Comparison of ENCODE assay signal across 8 cellular contexts in genomic region chr17:75632863-75633483, GRCh38. TPM values are rescaled to one million over a fixed set of nuclear protein-coding genes. Genes with fewer than 3 reads are reported as not detected.
DNase-seq lines count a peak whose midpoint lies in the region; ATAC-seq and TF ChIP-seq lines count a peak whose summit lies in the region.

A gene with protein sequence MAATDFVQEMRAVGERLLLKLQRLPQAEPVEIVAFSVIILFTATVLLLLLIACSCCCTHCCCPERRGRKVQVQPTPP (plus strand): TSS chr17:75633434. CDS start chr17:75640202, 6,768 bp downstream.

- DNase-seq in ELR (ENCODE audit: low read depth) (peak; percentile 85), SJCRH30 (peak; percentile 95 to 96), foreskin fibroblast (peak; percentile 84 to 95), neural progenitor cell (ENCODE audit: low spot score) (peak; percentile 91)
- DNase-seq in activated gamma-delta T cell treated with anti-CD3 and anti-CD28 coated beads, Interleukin-2, amount 50 U/mL, for 16 hours (ENCODE audit: low read depth) = peak; percentile 77
- peak; percentile 71 for DNase-seq in stimulated activated naive CD4-positive, alpha-beta T cell treated with Interleukin-2 at 50 U/mL for 16 hours (lab: John Stamatoyannopoulos, UW)

- peaks cover 17% of the 10 kb centered on the region for H3K4me1 ChIP-seq in HUES48 (ENCODE audit: control insufficient read depth, insufficient read depth, low read length)
- peaks cover 12% of the 10 kb centered on the region for H3K4me1 ChIP-seq in SJCRH30
- H3K4me1 ChIP-seq in neural progenitor cell = peaks cover 25% of the 10 kb centered on the region

- no peak within 1 kb of the TSS for H2AFZ ChIP-seq in neural progenitor cell (replicated peaks)

- no peaks in the 10 kb centered on the region for H3K36me3 ChIP-seq in HUES48 (ENCODE audit: control insufficient read depth, insufficient read depth, low read length)
- no peaks in the 10 kb centered on the region for H3K36me3 ChIP-seq in SJCRH30
- H3K36me3 ChIP-seq in neural progenitor cell = no peaks in the 10 kb centered on the region

- H4K20me1 ChIP-seq in neural progenitor cell (ENCODE audit: low read depth) = peaks cover 55% of the 10 kb centered on the region

- no peak for ATAC-seq in GM18870 (IDR thresholded peaks at IDR 0.05; ENCODE audit: unreplicated experiment)

- peak within 1 kb of the TSS; percentile 92 for H3K27ac Mint-ChIP-seq in neural progenitor cell

- H3K4me1 Mint-ChIP-seq in neural progenitor cell = peaks cover 42% of the 10 kb centered on the region

- TF ChIP-seq CTCF in foreskin fibroblast (IDR thresholded peaks at IDR 0.05; ENCODE audit: low read depth, low read length) = peak; percentile 97
- peak; percentile 98 for TF ChIP-seq CTCF in neural progenitor cell (IDR thresholded peaks at IDR 0.05)

- H3K4me3 ChIP-seq in HUES48 (ENCODE audit: low read depth, low read length) (no peak within 1 kb of the TSS), SJCRH30 (peak within 1 kb of the TSS; percentile 18), foreskin fibroblast (ENCODE audit: low read depth in 1 of 2, low read length in 2 of 2) (no peak within 1 kb of the TSS), neural progenitor cell (peak within 1 kb of the TSS; percentile 38)

- peak within 1 kb of the TSS; percentile 75 for H3K4me2 ChIP-seq in neural progenitor cell

- H3K36me3 Mint-ChIP-seq in neural progenitor cell = no peaks in the 10 kb centered on the region

- H3K9ac ChIP-seq in HUES48 (ENCODE audit: low read depth, low read length) (no peak within 1 kb of the TSS), neural progenitor cell (no peak within 1 kb of the TSS)

- H3K9me3 ChIP-seq in HUES48 (ENCODE audit: control insufficient read depth, insufficient read depth, low read length) (no peaks in the 10 kb centered on the region), SJCRH30 (replicated peaks) (no peaks in the 10 kb centered on the region), neural progenitor cell (ENCODE audit: low read depth) (no peaks in the 10 kb centered on the region)

- H3K9me3 Mint-ChIP-seq in neural progenitor cell = no peaks in the 10 kb centered on the region

- peaks cover 14% of the 10 kb centered on the region for H3K27me3 Mint-ChIP-seq in neural progenitor cell (ENCODE audit: insufficient read depth, low read depth)

- peak within 1 kb of the TSS; percentile 80 for H3K4me3 Mint-ChIP-seq in neural progenitor cell

- H3K27me3 ChIP-seq in HUES48 (ENCODE audit: control insufficient read depth, insufficient read depth, low read length) = no peaks in the 10 kb centered on the region
- H3K27me3 ChIP-seq in SJCRH30 = no peaks in the 10 kb centered on the region
- H3K27me3 ChIP-seq in neural progenitor cell = no peaks in the 10 kb centered on the region

- peaks cover 22% of the 10 kb centered on the region for H3F3A ChIP-seq in neural progenitor cell (ENCODE audit: low read depth)

- no peaks in the 10 kb centered on the region for H3K79me2 ChIP-seq in neural progenitor cell (ENCODE audit: low read depth)

- H3K27ac ChIP-seq in HUES48 (ENCODE audit: low read depth, low read length) = peak within 1 kb of the TSS; percentile 71
- peak within 1 kb of the TSS; percentile 75 for H3K27ac ChIP-seq in SJCRH30
- no peak within 1 kb of the TSS for H3K27ac ChIP-seq in neural progenitor cell

RNA-seq across cellular contexts. Expression of the gene that starts here (rescaled TPM):
- total RNA-seq in SJCRH30 (2014; rRNA removed; shearing (Covaris generic)) = 0.14 and 0.18 TPM in 2 replicates
- total RNA-seq in neural progenitor cell (ENCODE audit: low replicate concordance) = not detected in 2 replicates

Comparison
In these comparisons a context has a peak if more than half of its experiments do, and no peak if none do; other contexts are left out.
1. Peak in DNase-seq, H3K4me3 ChIP-seq and H3K27ac ChIP-seq in SJCRH30; RNA of the gene not detected or under 1 TPM.
2. Peak in DNase-seq, H3K4me3 ChIP-seq and H3K4me2 ChIP-seq in neural progenitor cell; RNA of the gene not detected or under 1 TPM.